9 cellular contexts compared by ENCODE assay signal in the genomic region with DNA sequence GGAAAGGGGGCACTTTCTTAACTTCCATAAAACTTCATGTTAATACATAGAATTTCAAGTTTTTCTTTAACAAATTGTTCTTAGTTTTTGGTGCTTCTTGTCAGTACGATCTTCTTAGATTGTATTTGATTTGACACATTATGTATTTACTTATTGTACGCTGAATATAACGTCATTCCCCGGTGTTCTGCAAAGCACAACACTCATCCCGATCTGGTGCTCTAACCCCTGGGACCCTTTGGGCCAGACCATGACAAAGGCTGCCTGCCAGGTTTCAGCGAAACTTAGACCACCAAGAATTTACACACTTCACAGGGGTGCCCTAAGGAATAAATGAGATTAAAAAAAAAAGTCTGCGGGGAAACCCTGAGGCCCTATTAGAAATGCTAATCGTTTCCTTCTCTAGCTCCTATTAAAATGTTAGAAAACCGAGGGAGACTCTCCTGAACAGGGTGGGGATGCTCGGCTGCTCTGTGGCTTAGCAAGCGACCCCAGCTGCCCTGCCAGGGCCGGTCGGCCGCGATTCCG. TPM values are rescaled to one million over a fixed set of nuclear protein-coding genes. Genes with fewer than 3 reads are reported as not detected.
A peak's percentile ranks its signal among the peaks of the same experiment; 100 is the strongest.
DNase-seq lines count a peak whose midpoint lies in the region; ATAC-seq and TF ChIP-seq lines count a peak whose summit lies in the region.
"Had no signal": no experiment of that assay in that cellular context is flagged by ENCODE, and none has a peak within 500 bp of the region (broad histone marks: within the 10 kb centered on the region; RNA-seq: fewer than 3 reads in every experiment).

No MANE protein-coding gene starts in this region.

- H3K27me3 ChIP-seq in esophagus muscularis mucosa, result no peaks in the 10 kb centered on the region
- H3K27me3 ChIP-seq in prostate gland (replicated peaks; ENCODE audit: insufficient read depth), result no peaks in the 10 kb centered on the region

- H3K4me3 ChIP-seq in GM12875 (ENCODE audit: low read depth, low read length) (peak overlapping the region; percentile 81), esophagus muscularis mucosa (peak overlapping the region; percentile 93 to 100 (median 96)), prostate gland (peak overlapping the region; percentile 95 to 97)

- H3K9me3 ChIP-seq in esophagus muscularis mucosa (no peaks in the 10 kb centered on the region), prostate gland (no peaks in the 10 kb centered on the region)

- DNase-seq in RKO (ENCODE audit: low spot score) (peak; percentile 30), esophagus muscularis mucosa (ENCODE audit: extremely low spot score) (no peak), prostate gland (ENCODE audit: low spot score) (no peak)

- no peak for TF ChIP-seq EP300 in esophagus muscularis mucosa (IDR thresholded peaks at IDR 0.05)

- intact Hi-C loops in esophagus muscularis mucosa (cut with DNase I), result loop anchor here (2.0 to 5.0 kb wide), 2 partner anchors 75 to 275 kb away; a partner anchor contains a TSS
- intact Hi-C loops in prostate gland (cut with DNase I), result loop anchor here (2.0 kb wide), 1 partner anchor 59 kb away; a partner anchor contains a TSS

- ATAC-seq in GM21723 (IDR thresholded peaks at IDR 0.05; ENCODE audit: unreplicated experiment), result no peak
- ATAC-seq in GM21390 (IDR thresholded peaks at IDR 0.05; ENCODE audit: unreplicated experiment), result no peak
- ATAC-seq in GM19395 (IDR thresholded peaks at IDR 0.05; ENCODE audit: unreplicated experiment), result no peak
- no peak for ATAC-seq in GM21423 (IDR thresholded peaks at IDR 0.05; ENCODE audit: unreplicated experiment)

- H3K4me1 ChIP-seq in esophagus muscularis mucosa (peaks cover 38 to 60% (median 56%) of the 10 kb centered on the region in 4 donors), prostate gland (replicated peaks) (peaks cover 9% of the 10 kb centered on the region)

- TF ChIP-seq POLR2A in esophagus muscularis mucosa (IDR thresholded peaks at IDR 0.05; ENCODE audit: low read depth) (no peak), prostate gland (IDR thresholded peaks at IDR 0.05) (no peak)

- no peak for TF ChIP-seq CTCF in GM12875 (IDR thresholded peaks at IDR 0.05; ENCODE audit: borderline replicate concordance, insufficient read depth, low read depth, low read length)
- TF ChIP-seq CTCF in esophagus muscularis mucosa (IDR thresholded peaks at IDR 0.05), result no peak
- TF ChIP-seq CTCF in prostate gland (IDR thresholded peaks at IDR 0.05), result no peak

- H3K27ac ChIP-seq in esophagus muscularis mucosa (replicated peaks in 1 of 4) (peak overlapping the region; percentile 98 to 100 (median 99)), prostate gland (peak overlapping the region; percentile 97 to 99)

- no peaks in the 10 kb centered on the region for H3K36me3 ChIP-seq in esophagus muscularis mucosa
- H3K36me3 ChIP-seq in prostate gland, result no peaks in the 10 kb centered on the region

- WGBS in esophagus muscularis mucosa, result 27% methylated on average over 16 of the region's 16 CpGs
- WGBS in prostate gland, result 25% methylated on average over 16 of the region's 16 CpGs

RNA-seq across cellular contexts. Expression of a gene that starts 0.9 kb away (rescaled TPM):
- total RNA-seq in esophagus muscularis mucosa, result 10 to 100 TPM; 30.2 to 52.7 (median 39.9) TPM
- 10 to 100 TPM; 22.5 to 25.1 TPM for total RNA-seq in prostate gland

RNA-seq across cellular contexts. Expression of a gene that starts 44.3 kb away (rescaled TPM):
- total RNA-seq in esophagus muscularis mucosa, result 1 to 10 TPM in 1 of 4 donors, not detected in 3; 1.2 TPM
- 1 to 10 TPM in 1 of 2 donors, not detected in 1; 1.4 TPM for total RNA-seq in prostate gland
- total RNA-seq: RPMI7951 had no signal

RNA-seq across cellular contexts. Expression of a gene that starts 60.0 kb away (rescaled TPM):
- 10 to 100 TPM; 16.6 to 22.7 (median 18.8) TPM for total RNA-seq in esophagus muscularis mucosa
- total RNA-seq in prostate gland, result 10 to 100 TPM; 44.8 to 45.2 TPM
